Comparison of ENCODE assay signal across 8 cellular contexts in genomic region chr1:232114985-232115384, GRCh38.
"Had no signal": no experiment of that assay in that cellular context is flagged by ENCODE, and none has a peak within 500 bp of the region (broad histone marks: within the 10 kb centered on the region; RNA-seq: fewer than 3 reads in every experiment).

No MANE protein-coding gene starts in this region.

- H2AFZ ChIP-seq: GM23338 had no signal

- H3K4me2 ChIP-seq: GM23338 had no signal

- DNase-seq: H7, HFFc6, IMR-90, KG1 had no signal

- H3K36me3 ChIP-seq: HAP-1 had no signal

- FAIRE-seq: HTR-8/SVneo, K562 had no signal

- H3K4me3 ChIP-seq: GM23338, HAP-1, K562 had no signal

- H3K9me3 ChIP-seq: HAP-1 had no signal

- H3K4me1 ChIP-seq: HAP-1 had no signal
